8 cellular contexts compared by ENCODE assay signal in genomic region chr7:64888901-64889685, GRCh38. TPM values are rescaled to one million over a fixed set of nuclear protein-coding genes. Genes with fewer than 3 reads are reported as not detected.
DNase-seq lines count a peak whose midpoint lies in the region; ATAC-seq lines count a peak whose summit lies in the region.

No MANE protein-coding gene starts in this region.

- ATAC-seq in activated CD4-positive, alpha-beta T cell treated with anti-CD3 and anti-CD28 coated beads for 36 hours, result peak; percentile 37
- no peak for ATAC-seq in activated naive CD8-positive, alpha-beta T cell treated with anti-CD3 and anti-CD28 coated beads, Interleukin-2, amount 50 U/mL, for 24 hours
- ATAC-seq in HG03039 (IDR thresholded peaks at IDR 0.05; ENCODE audit: unreplicated experiment), result no peak

- H3K4me3 ChIP-seq in iPS-18a (ENCODE audit: low read length), result peak overlapping the region; percentile 53
- peak overlapping the region; percentile 32 for H3K4me3 ChIP-seq in skeletal muscle cell (ENCODE audit: low read depth, low read length)

- H3K36me3 ChIP-seq in iPS-18a (ENCODE audit: control insufficient read depth, low read depth, low read length), result no peaks in the 10 kb centered on the region

- peaks cover 12% of the 10 kb centered on the region for H3K4me1 Mint-ChIP-seq in activated CD4-positive, alpha-beta T cell treated with anti-CD3 and anti-CD28 coated beads for 36 hours
- peaks cover 10% of the 10 kb centered on the region for H3K4me1 Mint-ChIP-seq in activated naive CD8-positive, alpha-beta T cell treated with anti-CD3 and anti-CD28 coated beads, Interleukin-2, amount 50 U/mL, for 24 hours

- CTCF ChIA-PET in activated CD4-positive, alpha-beta T cell treated with anti-CD3 and anti-CD28 coated beads for 36 hours (lab: Charles Lee), result interaction anchor here (0.8 kb wide), 1 partner anchor 8 kb away, joined by 3 read pairs; no protein-coding TSS in a partner anchor

- no peaks in the 10 kb centered on the region for H3K4me1 ChIP-seq in iPS-18a (ENCODE audit: control insufficient read depth, low read depth, low read length)

- no peak overlapping the region for H3K9ac ChIP-seq in iPS-18a (ENCODE audit: low read length)

- H3K27ac ChIP-seq in iPS-18a (ENCODE audit: low read length), result no peak overlapping the region

- intact Hi-C loops in activated CD4-positive, alpha-beta T cell treated with anti-CD3 and anti-CD28 coated beads for 36 hours (cut with DNase I, micrococcal nuclease), result loop anchor here (2.0 to 10.0 kb wide), 4 partner anchors 14 to 987 kb away; partner anchors contain the start of gene ZNF273 (in 1 of the 2)

- peak overlapping the region; percentile 74 for H3K4me3 Mint-ChIP-seq in activated CD4-positive, alpha-beta T cell treated with anti-CD3 and anti-CD28 coated beads for 36 hours
- H3K4me3 Mint-ChIP-seq in activated naive CD8-positive, alpha-beta T cell treated with anti-CD3 and anti-CD28 coated beads, Interleukin-2, amount 50 U/mL, for 24 hours, result peak overlapping the region; percentile 78

- no peaks in the 10 kb centered on the region for H3K9me3 Mint-ChIP-seq in activated CD4-positive, alpha-beta T cell treated with anti-CD3 and anti-CD28 coated beads for 36 hours (ENCODE audit: low read depth)
- H3K9me3 Mint-ChIP-seq in activated naive CD8-positive, alpha-beta T cell treated with anti-CD3 and anti-CD28 coated beads, Interleukin-2, amount 50 U/mL, for 24 hours, result no peaks in the 10 kb centered on the region

- H3K27ac Mint-ChIP-seq in activated CD4-positive, alpha-beta T cell treated with anti-CD3 and anti-CD28 coated beads for 36 hours, result peak overlapping the region; percentile 42
- H3K27ac Mint-ChIP-seq in activated naive CD8-positive, alpha-beta T cell treated with anti-CD3 and anti-CD28 coated beads, Interleukin-2, amount 50 U/mL, for 24 hours, result peak overlapping the region; percentile 35

- H3K9me3 ChIP-seq in iPS-18a (ENCODE audit: control insufficient read depth, low read depth, low read length), result no peaks in the 10 kb centered on the region

- H3K36me3 Mint-ChIP-seq in activated CD4-positive, alpha-beta T cell treated with anti-CD3 and anti-CD28 coated beads for 36 hours (ENCODE audit: low read depth), result no peaks in the 10 kb centered on the region
- no peaks in the 10 kb centered on the region for H3K36me3 Mint-ChIP-seq in activated naive CD8-positive, alpha-beta T cell treated with anti-CD3 and anti-CD28 coated beads, Interleukin-2, amount 50 U/mL, for 24 hours (ENCODE audit: low read depth)

- H3K27me3 ChIP-seq in iPS-18a (ENCODE audit: control insufficient read depth, insufficient read depth, low read length), result peaks cover 48% of the 10 kb centered on the region

- DNase-seq in activated CD4-positive, alpha-beta T cell treated with anti-CD3 and anti-CD28 coated beads for 36 hours, result peak; percentile 45
- DNase-seq in activated CD4-positive, alpha-beta T cell treated with anti-CD3 and anti-CD28 coated beads for 1 hour, result no peak
- DNase-seq in activated naive CD8-positive, alpha-beta T cell treated with anti-CD3 and anti-CD28 coated beads, Interleukin-2, amount 50 U/mL, for 24 hours, result no peak
- no peak for DNase-seq in skeletal muscle cell (ENCODE audit: low read depth)
- DNase-seq in NK-92 (lab: John Stamatoyannopoulos, UW; ENCODE audit: unreplicated experiment), result no peak
- no peak for DNase-seq in SHP77 treated with DMSO at 0.1 percent for 48 hours (lab: John Stamatoyannopoulos, UW)

- H3K27me3 Mint-ChIP-seq in activated CD4-positive, alpha-beta T cell treated with anti-CD3 and anti-CD28 coated beads for 36 hours, result peaks cover 42% of the 10 kb centered on the region
- H3K27me3 Mint-ChIP-seq in activated naive CD8-positive, alpha-beta T cell treated with anti-CD3 and anti-CD28 coated beads, Interleukin-2, amount 50 U/mL, for 24 hours, result peaks cover 54% of the 10 kb centered on the region

- POLR2A ChIA-PET in activated CD4-positive, alpha-beta T cell treated with anti-CD3 and anti-CD28 coated beads for 36 hours (lab: Charles Lee), result no interaction called here

RNA-seq across cellular contexts. Expression of gene ZNF273, which starts 14.0 kb away (rescaled TPM):
- total RNA-seq in activated CD4-positive, alpha-beta T cell treated with anti-CD3 and anti-CD28 coated beads for 36 hours, result 10 to 100 TPM; 12.5 to 13.3 TPM
